ENCODE assay signal across 8 cellular contexts in the genomic region with DNA sequence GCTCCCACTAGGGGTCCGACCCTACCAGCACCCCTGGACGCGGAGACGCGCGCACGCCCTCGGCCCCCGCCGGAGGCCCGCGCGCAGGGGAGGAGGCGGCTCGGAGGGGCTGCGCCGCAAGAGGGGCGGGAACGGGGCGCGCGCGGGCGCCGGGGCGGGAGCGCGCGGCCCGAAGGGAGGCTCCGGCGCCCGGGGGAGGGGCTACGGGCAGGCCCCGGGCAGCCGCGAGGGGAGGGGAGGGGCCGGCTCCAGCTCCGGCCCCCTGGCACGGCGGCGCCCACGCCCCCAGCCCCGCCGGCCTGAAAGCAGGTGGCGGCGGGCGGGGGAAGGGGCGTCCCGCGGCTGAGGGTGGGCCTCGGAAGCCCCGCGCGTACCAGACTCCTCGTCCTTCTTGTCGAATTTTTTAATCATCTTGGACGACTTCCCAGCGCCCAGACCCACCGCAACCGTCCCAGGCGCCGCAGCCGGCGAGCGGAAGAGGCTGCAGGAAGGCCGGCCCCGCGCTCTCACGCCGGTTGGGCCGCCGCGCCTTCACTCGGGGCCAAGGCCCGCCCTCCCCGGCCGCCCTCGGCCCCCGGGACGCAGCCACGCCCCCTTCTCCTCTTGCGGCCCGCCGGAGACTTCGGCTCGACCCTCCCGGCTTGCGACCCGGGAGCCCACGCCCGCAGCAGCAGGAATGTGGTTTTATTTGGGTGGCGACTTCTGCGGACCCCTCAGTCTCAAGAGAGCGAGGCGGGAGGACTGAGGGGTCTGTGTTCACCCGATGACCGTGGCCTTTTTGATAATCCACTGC. TPM values are rescaled to one million over a fixed set of nuclear protein-coding genes. Genes with fewer than 3 reads are reported as not detected.
A peak's percentile ranks its signal among the peaks of the same experiment; 100 is the strongest.
DNase-seq lines count a peak whose midpoint lies in the region; ATAC-seq and TF ChIP-seq lines count a peak whose summit lies in the region.

A gene with protein sequence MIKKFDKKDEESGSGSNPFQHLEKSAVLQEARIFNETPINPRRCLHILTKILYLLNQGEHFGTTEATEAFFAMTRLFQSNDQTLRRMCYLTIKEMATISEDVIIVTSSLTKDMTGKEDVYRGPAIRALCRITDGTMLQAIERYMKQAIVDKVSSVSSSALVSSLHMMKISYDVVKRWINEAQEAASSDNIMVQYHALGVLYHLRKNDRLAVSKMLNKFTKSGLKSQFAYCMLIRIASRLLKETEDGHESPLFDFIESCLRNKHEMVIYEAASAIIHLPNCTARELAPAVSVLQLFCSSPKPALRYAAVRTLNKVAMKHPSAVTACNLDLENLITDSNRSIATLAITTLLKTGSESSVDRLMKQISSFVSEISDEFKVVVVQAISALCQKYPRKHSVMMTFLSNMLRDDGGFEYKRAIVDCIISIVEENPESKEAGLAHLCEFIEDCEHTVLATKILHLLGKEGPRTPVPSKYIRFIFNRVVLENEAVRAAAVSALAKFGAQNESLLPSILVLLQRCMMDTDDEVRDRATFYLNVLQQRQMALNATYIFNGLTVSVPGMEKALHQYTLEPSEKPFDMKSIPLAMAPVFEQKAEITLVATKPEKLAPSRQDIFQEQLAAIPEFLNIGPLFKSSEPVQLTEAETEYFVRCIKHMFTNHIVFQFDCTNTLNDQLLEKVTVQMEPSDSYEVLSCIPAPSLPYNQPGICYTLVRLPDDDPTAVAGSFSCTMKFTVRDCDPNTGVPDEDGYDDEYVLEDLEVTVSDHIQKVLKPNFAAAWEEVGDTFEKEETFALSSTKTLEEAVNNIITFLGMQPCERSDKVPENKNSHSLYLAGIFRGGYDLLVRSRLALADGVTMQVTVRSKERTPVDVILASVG (minus strand): TSS at position 491 of the 793 bp plus-strand sequence. CDS start 80 bp downstream, at position 411.

- H3K4me1 ChIP-seq in hepatocyte (ENCODE audit: insufficient read depth): peaks cover 5% of the 10 kb centered on the region

- ATAC-seq in HG02938 (IDR thresholded peaks at IDR 0.05; ENCODE audit: unreplicated experiment): peak; percentile 93

- H3K79me2 ChIP-seq in hepatocyte: no peaks in the 10 kb centered on the region

- peak within 1 kb of the TSS; percentile 97 for H2AFZ ChIP-seq in hepatocyte

- peak; percentile 93 to 97 (median 95) for DNase-seq in NCI-H1417 (lab: John Stamatoyannopoulos, UW)
- DNase-seq in NCI-H1417 treated with DMSO at 0.1 percent for 48 hours (lab: John Stamatoyannopoulos, UW): no peak
- peak; percentile 86 to 91 for DNase-seq in NCI-H187 (lab: John Stamatoyannopoulos, UW)
- DNase-seq in T1000 (lab: John Stamatoyannopoulos, UW): peak; percentile 62
- peak; percentile 96 for DNase-seq in astrocyte of the hippocampus (ENCODE audit: low read depth, low spot score)
- peak; percentile 95 for DNase-seq in hepatocyte (ENCODE audit: low spot score)
- peak; percentile 33 for DNase-seq in retinal pigment epithelial cell (ENCODE audit: low read depth)

- H4K20me1 ChIP-seq in hepatocyte (ENCODE audit: insufficient read depth, poor library complexity, severe bottlenecking): no peaks in the 10 kb centered on the region

- TF ChIP-seq CTCF in hepatocyte (IDR thresholded peaks at IDR 0.05; ENCODE audit: poor library complexity) (no peak), retinal pigment epithelial cell (conservative IDR thresholded peaks at IDR 0.05; ENCODE audit: low read depth, low read length) (no peak)

- no peaks in the 10 kb centered on the region for H3K36me3 ChIP-seq in hepatocyte (replicated peaks; ENCODE audit: insufficient read depth, low read depth)

- no peaks in the 10 kb centered on the region for H3K9me2 ChIP-seq in hepatocyte (replicated peaks; ENCODE audit: insufficient read depth)

- H3K4me3 ChIP-seq in hepatocyte (peak within 1 kb of the TSS; percentile 96), retinal pigment epithelial cell (ENCODE audit: low read length) (peak within 1 kb of the TSS; percentile 79)

- H3K9me3 ChIP-seq in hepatocyte (ENCODE audit: low read depth): no peaks in the 10 kb centered on the region

- no peaks in the 10 kb centered on the region for H3K27me3 ChIP-seq in hepatocyte

- peak within 1 kb of the TSS; percentile 82 for H3K4me2 ChIP-seq in hepatocyte

- WGBS in hepatocyte (ENCODE audit: low lambda C conversion rate, missing lambda C conversion rate): 2% methylated on average over 34 of the region's 98 CpGs

- peak within 1 kb of the TSS; percentile 95 for H3K27ac ChIP-seq in hepatocyte

RNA-seq across cellular contexts. Expression of the gene that starts here (rescaled TPM):
- 41.0 and 41.9 TPM in 2 replicates for total RNA-seq in hepatocyte
- 3.0 and 6.7 TPM in 2 replicates for polyA plus RNA-seq in hepatocyte
